ENCODE assay signal across 14 cellular contexts in genomic region chr3:24288538-24289236, GRCh38.
DNase-seq lines count a peak whose midpoint lies in the region; ATAC-seq, FAIRE-seq and TF ChIP-seq lines count a peak whose summit lies in the region.
"Had no signal": no experiment of that assay in that cellular context is flagged by ENCODE, and none has a peak within 500 bp of the region (broad histone marks: within the 10 kb centered on the region; RNA-seq: fewer than 3 reads in every experiment).

No MANE protein-coding gene starts in this region.

- no peak overlapping the region for H3K4me3 Mint-ChIP-seq in astrocyte (ENCODE audit: unreplicated experiment)
- no peak overlapping the region for H3K4me3 Mint-ChIP-seq in neural progenitor cell
- H3K4me3 Mint-ChIP-seq: CD8-positive, alpha-beta T cell; GM23338; stimulated activated memory B cell treated with anti-CD40 and anti-IgM and Interleukin-4, amounts not matched to agents 10 μg/mL and 1 μg/mL and 100 μg/mL, for 72 hours had no signal

- peaks cover 9% of the 10 kb centered on the region for H3K27me3 ChIP-seq in astrocyte (ENCODE audit: insufficient read depth, low read length)
- H3K27me3 ChIP-seq in gastroesophageal sphincter: no peaks in the 10 kb centered on the region
- H3K27me3 ChIP-seq in neural progenitor cell: no peaks in the 10 kb centered on the region
- H3K27me3 ChIP-seq in tibial artery: no peaks in the 10 kb centered on the region

- no peaks in the 10 kb centered on the region for H3F3A ChIP-seq in neural progenitor cell (ENCODE audit: low read depth)

- H3K36me3 Mint-ChIP-seq in astrocyte (ENCODE audit: low read depth, unreplicated experiment): no peaks in the 10 kb centered on the region
- H3K36me3 Mint-ChIP-seq in neural progenitor cell: no peaks in the 10 kb centered on the region
- H3K36me3 Mint-ChIP-seq: CD8-positive, alpha-beta T cell; stimulated activated memory B cell treated with anti-CD40 and anti-IgM and Interleukin-4, amounts not matched to agents 10 μg/mL and 1 μg/mL and 100 μg/mL, for 72 hours had no signal

- H3K4me1 ChIP-seq in astrocyte (ENCODE audit: insufficient read depth, low read length) (no peaks in the 10 kb centered on the region), gastroesophageal sphincter (peaks cover 15 to 48% (median 20%) of the 10 kb centered on the region in 3 donors), neural progenitor cell (no peaks in the 10 kb centered on the region), tibial artery (peaks cover 0 to 55% (median 35%) of the 10 kb centered on the region in 4 donors)
- H3K4me1 ChIP-seq: parathyroid adenoma had no signal

- WGBS in gastroesophageal sphincter (ENCODE audit: low coverage in 1 of 2), 2 donors: 17 to 29% methylated on average over 7 to 8 of the region's 8 CpGs

- FAIRE-seq in astrocyte (lab: Jason Lieb, UNC) (no peak), urothelium cell line (lab: Jason Lieb, UNC) (no peak)

- intact Hi-C loops in tibial artery (cut with DNase I; ENCODE audit: low total_unique reads): no loop called here

- TF ChIP-seq POLR2A in gastroesophageal sphincter (IDR thresholded peaks at IDR 0.05): no peak

- no peak for TF ChIP-seq EP300 in gastroesophageal sphincter (IDR thresholded peaks at IDR 0.05)

- H3K9me3 Mint-ChIP-seq in astrocyte (ENCODE audit: unreplicated experiment): no peaks in the 10 kb centered on the region
- H3K9me3 Mint-ChIP-seq in neural progenitor cell: no peaks in the 10 kb centered on the region
- H3K9me3 Mint-ChIP-seq: GM23338 had no signal

- H3K27ac ChIP-seq in astrocyte (ENCODE audit: low read depth, low read length): no peak overlapping the region
- H3K27ac ChIP-seq in gastroesophageal sphincter: peak overlapping the region; percentile 49 to 77 (median 62)
- no peak overlapping the region for H3K27ac ChIP-seq in neural progenitor cell
- H3K27ac ChIP-seq in tibial artery: peak overlapping the region; percentile 43 to 57
- H3K27ac ChIP-seq: parathyroid adenoma had no signal

- no peaks in the 10 kb centered on the region for H3K36me3 ChIP-seq in astrocyte (ENCODE audit: insufficient read depth, low read length)
- H3K36me3 ChIP-seq in gastroesophageal sphincter: peaks cover 0 to 5% of the 10 kb centered on the region in 2 donors
- no peaks in the 10 kb centered on the region for H3K36me3 ChIP-seq in neural progenitor cell
- H3K36me3 ChIP-seq in tibial artery: peaks cover under 1 to 2% (median under 1%) of the 10 kb centered on the region in 3 donors

- no peak for TF ChIP-seq CTCF in astrocyte (IDR thresholded peaks at IDR 0.05; ENCODE audit: insufficient read depth, low read depth, low read length)
- no peak for TF ChIP-seq CTCF in gastroesophageal sphincter (IDR thresholded peaks at IDR 0.05)
- TF ChIP-seq CTCF in neural progenitor cell (IDR thresholded peaks at IDR 0.05): no peak
- no peak for TF ChIP-seq CTCF in tibial artery (IDR thresholded peaks at IDR 0.05)

- H3K79me2 ChIP-seq in astrocyte (ENCODE audit: insufficient read depth, low read length): no peaks in the 10 kb centered on the region
- H3K79me2 ChIP-seq in neural progenitor cell (ENCODE audit: low read depth): no peaks in the 10 kb centered on the region
- H3K79me2 ChIP-seq: parathyroid adenoma had no signal

- H3K4me2 ChIP-seq in astrocyte (ENCODE audit: low read length): no peak overlapping the region
- no peak overlapping the region for H3K4me2 ChIP-seq in neural progenitor cell
- H3K4me2 ChIP-seq: GM23338 had no signal

- no peak overlapping the region for H3K9ac ChIP-seq in astrocyte (ENCODE audit: low read length)
- H3K9ac ChIP-seq in neural progenitor cell: no peak overlapping the region
- H3K9ac ChIP-seq: parathyroid adenoma had no signal

- H3K4me3 ChIP-seq in astrocyte (ENCODE audit: insufficient read depth, low read depth, low read length) (no peak overlapping the region), gastroesophageal sphincter (peak overlapping the region in 1 of 2 donors; percentile 9), neural progenitor cell (no peak overlapping the region), tibial artery (no peak overlapping the region)
- H3K4me3 ChIP-seq: GM23338 had no signal

- peak; percentile 52 for ATAC-seq in gastroesophageal sphincter
- ATAC-seq: CD8-positive, alpha-beta T cell; GM23338; stimulated activated memory B cell treated with anti-CD40 and anti-IgM and Interleukin-4, amounts not matched to agents 10 μg/mL and 1 μg/mL and 100 μg/mL, for 72 hours had no signal

- peak; percentile 32 for DNase-seq in astrocyte (ENCODE audit: low read depth)
- DNase-seq in neural progenitor cell (ENCODE audit: low spot score): no peak
- DNase-seq in tibial artery: peak; percentile 47 to 72
- no peak for DNase-seq in urothelium cell line (ENCODE audit: low spot score)
- DNase-seq in LoVo (ENCODE audit: low spot score): no peak
- DNase-seq in NCI-H1436 treated with DMSO at 0.1 percent for 48 hours (lab: John Stamatoyannopoulos, UW): no peak
- DNase-seq: activated CD4-positive, CD25-positive, alpha-beta regulatory T cell treated with anti-CD3 and anti-CD28 coated beads, Interleukin-2, amount 50 U/mL, for 72 hours; CD8-positive, alpha-beta T cell; effector CD4-positive, alpha-beta T cell; GF-D8 had no signal

- H3K27me3 Mint-ChIP-seq in astrocyte (ENCODE audit: low read depth, unreplicated experiment) (no peaks in the 10 kb centered on the region), neural progenitor cell (ENCODE audit: insufficient read depth, low read depth) (peaks cover 2% of the 10 kb centered on the region)
- H3K27me3 Mint-ChIP-seq: stimulated activated memory B cell treated with anti-CD40 and anti-IgM and Interleukin-4, amounts not matched to agents 10 μg/mL and 1 μg/mL and 100 μg/mL, for 72 hours had no signal

- no peak overlapping the region for H2AFZ ChIP-seq in astrocyte (ENCODE audit: low read depth, low read length)
- H2AFZ ChIP-seq in neural progenitor cell (replicated peaks): peak overlapping the region; percentile 23
- H2AFZ ChIP-seq: GM23338, parathyroid adenoma had no signal

- H3K4me1 Mint-ChIP-seq in astrocyte (ENCODE audit: low read depth, unreplicated experiment) (peaks cover 7% of the 10 kb centered on the region), neural progenitor cell (no peaks in the 10 kb centered on the region)
- H3K4me1 Mint-ChIP-seq: GM23338; stimulated activated memory B cell treated with anti-CD40 and anti-IgM and Interleukin-4, amounts not matched to agents 10 μg/mL and 1 μg/mL and 100 μg/mL, for 72 hours had no signal

- peak overlapping the region; percentile 12 for H3K27ac Mint-ChIP-seq in astrocyte (ENCODE audit: unreplicated experiment)
- H3K27ac Mint-ChIP-seq in neural progenitor cell: no peak overlapping the region
- H3K27ac Mint-ChIP-seq: CD8-positive, alpha-beta T cell; GM23338; stimulated activated memory B cell treated with anti-CD40 and anti-IgM and Interleukin-4, amounts not matched to agents 10 μg/mL and 1 μg/mL and 100 μg/mL, for 72 hours had no signal

- H4K20me1 ChIP-seq in astrocyte (ENCODE audit: insufficient read depth, low read length) (no peaks in the 10 kb centered on the region), neural progenitor cell (ENCODE audit: low read depth) (no peaks in the 10 kb centered on the region)

- H3K9me3 ChIP-seq in astrocyte (ENCODE audit: insufficient read depth, low read depth, low read length) (peaks cover 2% of the 10 kb centered on the region), gastroesophageal sphincter (peaks cover 0 to under 1% (median 0%) of the 10 kb centered on the region in 3 donors), neural progenitor cell (ENCODE audit: low read depth) (no peaks in the 10 kb centered on the region), tibial artery (no peaks in the 10 kb centered on the region)

Comparison
In these comparisons a context has a peak if more than half of its experiments do, and no peak if none do; other contexts are left out.
1. DNase-seq: peak in astrocyte (single experiment) and tibial artery (2 of 2); none in neural progenitor cell (single experiment), urothelium cell line (single experiment), LoVo (single experiment) and NCI-H1436 treated with DMSO at 0.1 percent for 48 hours (single experiment).
2. H3K27ac ChIP-seq: peak in gastroesophageal sphincter (4 of 4) and tibial artery (2 of 2); none in astrocyte (single experiment) and neural progenitor cell (single experiment).